Comparison of ENCODE assay signal across 11 cellular contexts in genomic region chr12:124496584-124496983, GRCh38.
A peak's percentile ranks its signal among the peaks of the same experiment; 100 is the strongest.
DNase-seq lines count a peak whose midpoint lies in the region; ATAC-seq and TF ChIP-seq lines count a peak whose summit lies in the region.
"Had no signal": no experiment of that assay in that cellular context is flagged by ENCODE, and none has a peak within 500 bp of the region (broad histone marks: within the 10 kb centered on the region; RNA-seq: fewer than 3 reads in every experiment).

No MANE protein-coding gene starts in this region.

- no peak for ATAC-seq in heart left ventricle
- ATAC-seq in Right ventricle myocardium inferior, result no peak
- ATAC-seq in aorta (ENCODE audit: low FRiP score), result no peak

- no peak overlapping the region for H3K9ac ChIP-seq in endodermal cell (ENCODE audit: extremely low read depth, low read length, poor library complexity, severe bottlenecking)

- H3K4me3 ChIP-seq in heart left ventricle (no peak overlapping the region), endodermal cell (ENCODE audit: low read length) (no peak overlapping the region), aorta (ENCODE audit: low read length in 2 of 2) (no peak overlapping the region), foreskin fibroblast (ENCODE audit: low read depth in 1 of 2, low read length in 2 of 2) (no peak overlapping the region)
- no peak overlapping the region for H3K4me3 ChIP-seq in CD8-positive, alpha-beta memory T cell (ENCODE audit: low read length)
- H3K4me3 ChIP-seq: stomach had no signal

- H3K27ac ChIP-seq in heart left ventricle (peak overlapping the region in 7 of 12 donors; percentile 19 to 78 (median 67)), endodermal cell (ENCODE audit: low read depth, low read length) (no peak overlapping the region), substantia nigra (ENCODE audit: low read depth, low read length, poor library complexity, severe bottlenecking) (peak overlapping the region; percentile 92), aorta (ENCODE audit: low read depth in 1 of 2, low read length in 2 of 2) (no peak overlapping the region)
- no peak overlapping the region for H3K27ac ChIP-seq in CD8-positive, alpha-beta memory T cell (ENCODE audit: low read depth, low read length)

- CTCF ChIA-PET in CD8-positive, alpha-beta memory T cell (lab: Charles Lee), result no interaction called here

- H3K27me3 Mint-ChIP-seq in endodermal cell (ENCODE audit: insufficient read depth), result no peaks in the 10 kb centered on the region
- no peaks in the 10 kb centered on the region for H3K27me3 Mint-ChIP-seq in CD8-positive, alpha-beta memory T cell
- H3K27me3 Mint-ChIP-seq: CD4-positive, alpha-beta T cell; memory B cell had no signal

- H3K27ac Mint-ChIP-seq in endodermal cell, result peak overlapping the region; percentile 82
- H3K27ac Mint-ChIP-seq in CD8-positive, alpha-beta memory T cell, result peak overlapping the region in 2 of 8 donors; percentile 64 to 72
- H3K27ac Mint-ChIP-seq: CD4-positive, alpha-beta T cell had no signal

- DNase-seq in heart left ventricle (peak in 1 of 5 donors; percentile 56), Right ventricle myocardium inferior (ENCODE audit: missing footprints) (no peak), NCI-H69 (lab: John Stamatoyannopoulos, UW) (peak; percentile 19), endodermal cell (peak; percentile 84), substantia nigra (lab: John Stamatoyannopoulos, UW) (peak in 4 of 49 donors; percentile 22 to 86 (median 30)), aorta (no peak), foreskin fibroblast (no peak)
- no peak for DNase-seq in CD8-positive, alpha-beta memory T cell
- DNase-seq: CD4-positive, alpha-beta T cell; stomach had no signal

- H3K9me3 Mint-ChIP-seq in endodermal cell, result no peaks in the 10 kb centered on the region
- no peaks in the 10 kb centered on the region for H3K9me3 Mint-ChIP-seq in CD8-positive, alpha-beta memory T cell
- H3K9me3 Mint-ChIP-seq: CD4-positive, alpha-beta T cell; memory B cell had no signal

- POLR2A ChIA-PET in CD8-positive, alpha-beta memory T cell (lab: Charles Lee), result no interaction called here

- intact Hi-C loops in heart left ventricle (cut with DNase I) (loop anchor here in 3 of 10 donors (5.0 to 10.0 kb wide), 3 partner anchors 39 to 114 kb away; no protein-coding TSS in a partner anchor), Right ventricle myocardium inferior (cut with DNase I) (no loop called here), aorta (cut with DNase I) (loop anchor here in 1 of 2 donors (5.0 kb wide), 1 partner anchor 39 kb away; no protein-coding TSS in a partner anchor)

- TF ChIP-seq POLR2A in heart left ventricle (IDR thresholded peaks at IDR 0.05), result no peak

- TF ChIP-seq CTCF in heart left ventricle (IDR thresholded peaks at IDR 0.05) (no peak), endodermal cell (conservative IDR thresholded peaks at IDR 0.05) (no peak), foreskin fibroblast (IDR thresholded peaks at IDR 0.05; ENCODE audit: low read depth, low read length) (no peak)

- H3K9me3 ChIP-seq in heart left ventricle (no peaks in the 10 kb centered on the region), endodermal cell (ENCODE audit: control insufficient read depth, low read length) (no peaks in the 10 kb centered on the region), aorta (ENCODE audit: control insufficient read depth, low read length) (no peaks in the 10 kb centered on the region)
- H3K9me3 ChIP-seq in CD8-positive, alpha-beta memory T cell (ENCODE audit: low read length), result no peaks in the 10 kb centered on the region
- H3K9me3 ChIP-seq: stomach had no signal

- H3K4me1 Mint-ChIP-seq in endodermal cell, result peaks cover 27% of the 10 kb centered on the region
- H3K4me1 Mint-ChIP-seq in CD8-positive, alpha-beta memory T cell, result peaks cover 24 to 72% (median 52%) of the 10 kb centered on the region in 3 donors

- H3K27me3 ChIP-seq in heart left ventricle (no peaks in the 10 kb centered on the region), endodermal cell (ENCODE audit: control insufficient read depth, insufficient read depth, low read length, poor library complexity, severe bottlenecking) (no peaks in the 10 kb centered on the region), aorta (ENCODE audit: control insufficient read depth in 1 of 2, insufficient read depth in 2 of 2, low read length in 1 of 2) (no peaks in the 10 kb centered on the region)
- H3K27me3 ChIP-seq in CD8-positive, alpha-beta memory T cell (ENCODE audit: insufficient read depth, low read length, poor library complexity, severe bottlenecking), result no peaks in the 10 kb centered on the region
- H3K27me3 ChIP-seq: stomach had no signal

- 72 to 84% (median 79%) methylated on average over 2 to 3 of the region's 3 CpGs for WGBS in heart left ventricle, 4 donors
- 85 to 90% methylated on average over 2 of the region's 3 CpGs for WGBS in endodermal cell (ENCODE audit: insufficient coverage in 1 of 2, insufficient read length in 1 of 2), 2 experiments
- 80 to 82% methylated on average over 3 of the region's 3 CpGs for WGBS in aorta, 2 donors

- peaks cover 0 to 38% (median 15%) of the 10 kb centered on the region in 9 donors for H3K36me3 ChIP-seq in heart left ventricle
- H3K36me3 ChIP-seq in endodermal cell (ENCODE audit: control insufficient read depth, insufficient read depth, low read length), result peaks cover 9% of the 10 kb centered on the region
- no peaks in the 10 kb centered on the region for H3K36me3 ChIP-seq in CD8-positive, alpha-beta memory T cell (ENCODE audit: insufficient read depth, low read length)
- H3K36me3 ChIP-seq in aorta (ENCODE audit: control insufficient read depth in 1 of 2, insufficient read depth in 2 of 2, low read length in 1 of 2), result no peaks in the 10 kb centered on the region

- peaks cover 9% of the 10 kb centered on the region for H3K36me3 Mint-ChIP-seq in endodermal cell (ENCODE audit: low read depth)
- H3K36me3 Mint-ChIP-seq in CD8-positive, alpha-beta memory T cell, result peaks cover 0 to 18% (median 4%) of the 10 kb centered on the region in 3 donors

- no peak overlapping the region for H3K4me3 Mint-ChIP-seq in endodermal cell
- peak overlapping the region in 1 of 7 donors; percentile 20 for H3K4me3 Mint-ChIP-seq in CD8-positive, alpha-beta memory T cell
- H3K4me3 Mint-ChIP-seq: CD4-positive, alpha-beta T cell; memory B cell had no signal

- H3K4me1 ChIP-seq in heart left ventricle, result peaks cover 24 to 96% (median 81%) of the 10 kb centered on the region in 12 donors
- H3K4me1 ChIP-seq in endodermal cell (ENCODE audit: control insufficient read depth, insufficient read depth, low read length), result peaks cover 18% of the 10 kb centered on the region
- H3K4me1 ChIP-seq in CD8-positive, alpha-beta memory T cell (ENCODE audit: insufficient read depth, low read length), result peaks cover 14% of the 10 kb centered on the region
- no peaks in the 10 kb centered on the region for H3K4me1 ChIP-seq in aorta (ENCODE audit: control insufficient read depth in 1 of 2, insufficient read depth in 2 of 2, low read length in 2 of 2)

Comparison
In these comparisons a context has a peak if more than half of its experiments do, and no peak if none do; other contexts are left out.
1. DNase-seq: peak in NCI-H69 (single experiment) and endodermal cell (single experiment); none in Right ventricle myocardium inferior (single experiment), CD8-positive, alpha-beta memory T cell (0 of 5), aorta (0 of 2) and foreskin fibroblast (0 of 2).
2. H3K27ac ChIP-seq: peak in heart left ventricle (7 of 12) and substantia nigra (single experiment); none in endodermal cell (single experiment), CD8-positive, alpha-beta memory T cell (single experiment) and aorta (0 of 2).